In genomic region chr10:106582291-106582690, GRCh38 we compare ENCODE assay signal across 10 cellular contexts.
DNase-seq lines count a peak whose midpoint lies in the region; ATAC-seq and TF ChIP-seq lines count a peak whose summit lies in the region.
"Had no signal": no experiment of that assay in that cellular context is flagged by ENCODE, and none has a peak within 500 bp of the region (broad histone marks: within the 10 kb centered on the region; RNA-seq: fewer than 3 reads in every experiment).

No MANE protein-coding gene starts in this region.

- no peak for TF ChIP-seq CTCF in PC-3 (conservative IDR thresholded peaks at IDR 0.05; ENCODE audit: low read depth, low read length)

- intact Hi-C loops in PC-3 (cut with micrococcal nuclease), result no loop called here

- H3K9me2 ChIP-seq in GM23248 (ENCODE audit: insufficient read depth), result no peaks in the 10 kb centered on the region
- no peaks in the 10 kb centered on the region for H3K9me2 ChIP-seq in PC-3 (replicated peaks; ENCODE audit: low read length)

- H3K4me1 ChIP-seq in GM23248 (ENCODE audit: insufficient read depth) (no peaks in the 10 kb centered on the region), PC-3 (ENCODE audit: insufficient read depth, low read length) (peaks cover 17% of the 10 kb centered on the region)
- H3K4me1 ChIP-seq: stomach had no signal

- POLR2A ChIA-PET in PC-3 (lab: Charles Lee; ENCODE audit: unreplicated experiment), result no interaction called here

- H3K9me3 ChIP-seq in GM23248 (ENCODE audit: low read depth) (no peaks in the 10 kb centered on the region), PC-3 (ENCODE audit: low read length) (no peaks in the 10 kb centered on the region)

- H4K20me1 ChIP-seq in GM23248 (ENCODE audit: insufficient read depth) (no peaks in the 10 kb centered on the region), PC-3 (ENCODE audit: low read length) (no peaks in the 10 kb centered on the region)

- H3K4me2 ChIP-seq in GM23248 (ENCODE audit: unreplicated experiment) (no peak overlapping the region), PC-3 (ENCODE audit: low read length) (no peak overlapping the region)

- peak; percentile 56; the same call in 1 of the 2 replicates for ATAC-seq in PC-3
- ATAC-seq: activated CD8-positive, alpha-beta T cell treated with anti-CD3 and anti-CD28 coated beads, Interleukin-2, amount 10 ng/mL, durations not matched to agents 7 days and 5 days had no signal

- WGBS in GM23248 (ENCODE audit: low coverage in 1 of 2, low lambda C conversion rate in 2 of 2, missing lambda C conversion rate in 2 of 2), 2 experiments, result 36 to 38% methylated on average over 2 of the region's 2 CpGs

- H3K27ac ChIP-seq in GM23248 (no peak overlapping the region), PC-3 (ENCODE audit: low read length) (peak overlapping the region; percentile 9; the same call in 1 of the 2 replicates)
- H3K27ac ChIP-seq: stomach had no signal

- in situ Hi-C loops in GM23248 (cut with MboI), result no loop called here

- H3K79me2 ChIP-seq in GM23248 (ENCODE audit: insufficient read depth) (no peaks in the 10 kb centered on the region), PC-3 (ENCODE audit: low read length) (no peaks in the 10 kb centered on the region)

- CTCF ChIA-PET in PC-3 (lab: Charles Lee), result no interaction called here

- no peak overlapping the region for H3K4me3 ChIP-seq in GM23248
- no peak overlapping the region for H3K4me3 ChIP-seq in PC-3 (ENCODE audit: low read length)
- H3K4me3 ChIP-seq: stomach had no signal

- H2AFZ ChIP-seq in GM23248 (0 out of 2 replicates have a peak overlapping the region, but pooled peaks have one; percentile 38), PC-3 (ENCODE audit: low read length) (peak overlapping the region; percentile 27; the same call in 1 of the 2 replicates)

- BruUV-seq in PC-3 (replicated peaks; lab: Mats Ljungman, UMichigan), result no TSS peak

- DNase-seq in GM23248 (peak; percentile 12), PC-3 (peak; percentile 55), fibroblast of peridontal ligament (ENCODE audit: extremely low read depth) (peak; percentile 22), pons (ENCODE audit: low spot score) (peak; percentile 93), NCI-H1694 (lab: John Stamatoyannopoulos, UW) (no peak), cerebellum (ENCODE audit: low spot score) (no peak), NCI-H446 (lab: John Stamatoyannopoulos, UW) (no peak)
- DNase-seq: activated CD8-positive, alpha-beta T cell treated with anti-CD3 and anti-CD28 coated beads, Interleukin-2, amount 10 ng/mL, durations not matched to agents 7 days and 5 days; activated naive CD4-positive, alpha-beta T cell treated with Interleukin-2 at 50 U/mL for 16 hours; stomach had no signal

- no peaks in the 10 kb centered on the region for H3F3A ChIP-seq in GM23248 (ENCODE audit: insufficient read depth)
- no peaks in the 10 kb centered on the region for H3F3A ChIP-seq in PC-3 (ENCODE audit: low read length, unreplicated experiment)

- H3K9ac ChIP-seq in GM23248, result no peak overlapping the region
- no peak overlapping the region for H3K9ac ChIP-seq in PC-3 (ENCODE audit: low read length)

- no peaks in the 10 kb centered on the region for H3K36me3 ChIP-seq in GM23248 (ENCODE audit: low read depth)
- H3K36me3 ChIP-seq in PC-3 (ENCODE audit: low read depth, low read length), result no peaks in the 10 kb centered on the region
- H3K36me3 ChIP-seq: stomach had no signal

- no peaks in the 10 kb centered on the region for H3K27me3 ChIP-seq in GM23248 (replicated peaks; ENCODE audit: insufficient read depth)
- no peaks in the 10 kb centered on the region for H3K27me3 ChIP-seq in PC-3 (ENCODE audit: low read length)
- H3K27me3 ChIP-seq: stomach had no signal

Comparison
In these comparisons a context has a peak if more than half of its experiments do, and no peak if none do; other contexts are left out.
1. DNase-seq: peak in GM23248 (single experiment), PC-3 (single experiment), fibroblast of peridontal ligament (single experiment) and pons (single experiment); none in NCI-H1694 (single experiment), cerebellum (single experiment) and NCI-H446 (0 of 2).